Comparison of ENCODE assay signal across 7 cellular contexts in the genomic region with DNA sequence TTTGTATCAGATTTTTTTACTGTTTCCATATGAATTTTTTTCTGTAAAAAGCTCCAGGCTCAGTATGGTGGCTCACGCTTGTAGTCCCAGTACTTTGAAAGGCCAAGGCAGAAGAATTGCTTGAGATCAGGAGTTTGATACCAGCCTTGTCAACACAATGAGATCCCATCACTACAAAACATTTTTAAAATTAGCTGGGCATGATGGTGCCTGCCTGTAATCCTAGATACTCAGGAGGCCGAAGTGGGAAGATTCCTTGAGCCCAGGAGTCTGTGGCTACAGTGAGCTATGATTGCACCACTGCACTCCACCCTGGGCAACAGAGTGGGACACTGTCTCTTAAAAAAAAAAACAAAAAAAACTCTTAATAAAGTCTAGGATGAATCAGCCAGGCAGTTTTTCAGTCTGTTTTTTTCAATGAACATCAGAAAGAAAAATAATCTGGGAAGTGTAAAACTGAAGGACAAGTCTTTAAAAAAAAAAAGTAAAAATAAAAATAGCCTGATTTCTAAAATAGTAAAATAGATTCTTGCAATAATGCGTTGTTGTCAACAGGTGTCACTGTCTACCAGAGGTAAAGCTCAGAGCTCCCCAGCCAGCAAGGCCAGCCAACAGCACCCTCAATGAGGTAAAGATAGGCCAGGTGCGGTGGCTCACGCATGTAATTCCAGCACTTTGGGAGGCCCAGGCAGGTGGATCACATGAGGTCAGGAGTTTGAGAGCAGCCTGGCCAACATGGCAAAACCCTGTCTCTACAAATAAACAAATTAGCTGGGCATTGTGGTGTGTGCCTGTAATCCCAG. TPM values are rescaled to one million over a fixed set of nuclear protein-coding genes. Genes with fewer than 3 reads are reported as not detected.
DNase-seq lines count a peak whose midpoint lies in the region; ATAC-seq, FAIRE-seq and TF ChIP-seq lines count a peak whose summit lies in the region.

No MANE protein-coding gene starts in this region.

- H3K27me3 ChIP-seq in foreskin keratinocyte (no peaks in the 10 kb centered on the region), parathyroid adenoma (ENCODE audit: control insufficient read depth, insufficient read depth, low read length) (no peaks in the 10 kb centered on the region)

- ATAC-seq in HG03342 (IDR thresholded peaks at IDR 0.05; ENCODE audit: unreplicated experiment) (peak; percentile 51), foreskin keratinocyte (peak; percentile 60)

- CTCF ChIA-PET in GM10248 (lab: Yijun Ruan, JAX), result interaction anchor here (0.7 to 3.7 kb wide), 14 partner anchors 8 to 903 kb away, joined by 3 to 32 read pairs (median 4); a partner anchor contains a TSS

- H3K27ac ChIP-seq in foreskin keratinocyte, result no peak overlapping the region
- no peak overlapping the region for H3K27ac ChIP-seq in parathyroid adenoma

- TF ChIP-seq CTCF in GM10248 (IDR thresholded peaks at IDR 0.05; ENCODE audit: control extremely low read depth, extremely low read depth, low read depth, missing control alignments) (peak; percentile 57), foreskin keratinocyte (conservative IDR thresholded peaks at IDR 0.05) (peak; percentile 86), parathyroid adenoma (IDR thresholded peaks at IDR 0.05) (peak; percentile 52)

- no peak overlapping the region for H3K4me3 ChIP-seq in parathyroid adenoma (ENCODE audit: low read depth, low read length)

- no peak overlapping the region for H3K9ac ChIP-seq in parathyroid adenoma

- POLR2A ChIA-PET in GM10248 (lab: Yijun Ruan, JAX), result interaction anchor here (0.6 kb wide), 1 partner anchor 19 kb away, joined by 3 read pairs; no protein-coding TSS in a partner anchor

- peak; percentile 65 for FAIRE-seq in RCC 7860 (lab: Jason Lieb, UNC)

- H3K9me3 ChIP-seq in parathyroid adenoma (ENCODE audit: control insufficient read depth, low read length), result no peaks in the 10 kb centered on the region

- peak; percentile 66 for DNase-seq in GM10248 (ENCODE audit: extremely low spot score)
- DNase-seq in RCC 7860 (ENCODE audit: low spot score), result peak; percentile 28
- DNase-seq in activated T-helper 1 cell treated with anti-CD3 and anti-CD28 coated beads, Interleukin-2, amount 50 U/mL, for 16 hours (ENCODE audit: low read depth in 1 of 2, low spot score in 1 of 2), result peak; percentile 7 to 13
- peak; percentile 35 to 55 for DNase-seq in foreskin keratinocyte
- DNase-seq in NCI-H524 treated with DMSO at 0.1 percent for 48 hours (lab: John Stamatoyannopoulos, UW), result no peak

- H3K36me3 ChIP-seq in parathyroid adenoma (ENCODE audit: control insufficient read depth, insufficient read depth, low read length), result no peaks in the 10 kb centered on the region

- H3K4me2 ChIP-seq in parathyroid adenoma (ENCODE audit: low read length), result no peak overlapping the region

- no peaks in the 10 kb centered on the region for H3K79me2 ChIP-seq in parathyroid adenoma

- peaks cover 4% of the 10 kb centered on the region for H3K4me1 ChIP-seq in foreskin keratinocyte
- H3K4me1 ChIP-seq in parathyroid adenoma, result no peaks in the 10 kb centered on the region

- H2AFZ ChIP-seq in parathyroid adenoma, result no peak overlapping the region

RNA-seq across cellular contexts. Expression of a gene that starts 9.3 kb away (rescaled TPM):
- 37.1 and 41.1 TPM in 2 replicates for total RNA-seq in foreskin keratinocyte
- polyA plus RNA-seq in foreskin keratinocyte, result 28.6 and 32.8 TPM in 2 replicates

RNA-seq across cellular contexts. Expression of a gene that starts 25.7 kb away (rescaled TPM):
- 109 and 116 TPM in 2 replicates for total RNA-seq in foreskin keratinocyte
- polyA plus RNA-seq in foreskin keratinocyte, result 19.2 and 21.0 TPM in 2 replicates
